In genomic region chr6:56370591-56371198, GRCh38 we compare ENCODE assay signal across 9 cellular contexts.
DNase-seq lines count a peak whose midpoint lies in the region; ATAC-seq and TF ChIP-seq lines count a peak whose summit lies in the region.
"Had no signal": no experiment of that assay in that cellular context is flagged by ENCODE, and none has a peak within 500 bp of the region (broad histone marks: within the 10 kb centered on the region; RNA-seq: fewer than 3 reads in every experiment).

No MANE protein-coding gene starts in this region.

- no peaks in the 10 kb centered on the region for H3K9me3 Mint-ChIP-seq in Calu3 (ENCODE audit: low read depth, unreplicated experiment)

- intact Hi-C loops in Calu3 (cut with micrococcal nuclease; ENCODE audit: unreplicated experiment): loop anchor here (1.0 kb wide), 1 partner anchor 48 kb away; no protein-coding TSS in a partner anchor

- H3K36me3 Mint-ChIP-seq in Calu3 (ENCODE audit: insufficient read depth, unreplicated experiment): no peaks in the 10 kb centered on the region

- H3K27me3 ChIP-seq in rectal smooth muscle tissue (ENCODE audit: control insufficient read depth, insufficient read depth, low read length): no peaks in the 10 kb centered on the region

- H3K36me3 ChIP-seq in rectal smooth muscle tissue (ENCODE audit: control insufficient read depth, insufficient read depth, low read length): no peaks in the 10 kb centered on the region

- BruUV-seq in Calu3 (replicated peaks; lab: Mats Ljungman, UMichigan): no TSS peak

- H3K27me3 Mint-ChIP-seq in Calu3 (ENCODE audit: unreplicated experiment): no peaks in the 10 kb centered on the region

- no peak overlapping the region for H3K9ac ChIP-seq in rectal smooth muscle tissue (ENCODE audit: low read length)

- no peak for DNase-seq in Calu3
- DNase-seq in M059J (ENCODE audit: low read depth): peak; percentile 94
- peak; percentile 78 for DNase-seq in SHP77 treated with DMSO at 0.1 percent for 48 hours (lab: John Stamatoyannopoulos, UW)
- peak; percentile 90 for DNase-seq in fibroblast of the conjunctiva (ENCODE audit: low read depth)
- no peak for DNase-seq in stimulated activated CD4-positive, alpha-beta T cell treated with anti-CD3 and anti-CD28 coated beads, Interleukin-12 subunit alpha, Interleukin-12 subunit beta, amount 100 ng/mL, for 4 hours
- no peak for DNase-seq in activated T-cell treated with anti-CD3 and anti-CD28 coated beads, Interleukin-2, amount 50 U/mL, for 48 hours

- ATAC-seq in GM21717 (IDR thresholded peaks at IDR 0.05; ENCODE audit: unreplicated experiment): peak; percentile 90

- peak overlapping the region; percentile 98 for H3K27ac ChIP-seq in rectal smooth muscle tissue (ENCODE audit: low read depth, low read length)
- H3K27ac ChIP-seq: HL-60 had no signal

- no peak for TF ChIP-seq CTCF in Calu3 (IDR thresholded peaks at IDR 0.05; ENCODE audit: unreplicated experiment)

- H3K27ac Mint-ChIP-seq in Calu3 (ENCODE audit: unreplicated experiment): peak overlapping the region; percentile 85

- CTCF ChIA-PET in Calu3 (lab: Charles Lee): interaction anchor here (0.9 to 1.6 kb wide), 10 partner anchors 29 to 225 kb away, joined by 3 to 17 read pairs (median 5); no protein-coding TSS in a partner anchor

- H3K4me3 Mint-ChIP-seq in Calu3 (ENCODE audit: low read depth, unreplicated experiment): peak overlapping the region; percentile 55

- H3K4me1 ChIP-seq in rectal smooth muscle tissue (ENCODE audit: control insufficient read depth, insufficient read depth, low read length): peaks cover 62% of the 10 kb centered on the region

- no peak overlapping the region for H3K4me3 ChIP-seq in rectal smooth muscle tissue (ENCODE audit: low read length)

- peaks cover 18% of the 10 kb centered on the region for H3K4me1 Mint-ChIP-seq in Calu3 (ENCODE audit: low read depth, unreplicated experiment)

Comparison
In these comparisons a context has a peak if more than half of its experiments do, and no peak if none do; other contexts are left out.
1. DNase-seq: peak in M059J (single experiment), SHP77 treated with DMSO at 0.1 percent for 48 hours (single experiment) and fibroblast of the conjunctiva (single experiment); none in Calu3 (single experiment), stimulated activated CD4-positive, alpha-beta T cell treated with anti-CD3 and anti-CD28 coated beads, Interleukin-12 subunit alpha, Interleukin-12 subunit beta, amount 100 ng/mL, for 4 hours (single experiment) and activated T-cell treated with anti-CD3 and anti-CD28 coated beads, Interleukin-2, amount 50 U/mL, for 48 hours (0 of 2).